ENCODE assay signal across 9 cellular contexts in genomic region chr11:81658722-81659121, GRCh38.
A peak's percentile ranks its signal among the peaks of the same experiment; 100 is the strongest.
DNase-seq lines count a peak whose midpoint lies in the region; TF ChIP-seq lines count a peak whose summit lies in the region.
"Had no signal": no experiment of that assay in that cellular context is flagged by ENCODE, and none has a peak within 500 bp of the region (broad histone marks: within the 10 kb centered on the region; RNA-seq: fewer than 3 reads in every experiment).

No MANE protein-coding gene starts in this region.

- no peak overlapping the region for H3K23ac ChIP-seq in H9 (ENCODE audit: insufficient read length, low read depth, low read length)

- no peaks in the 10 kb centered on the region for H3K27me3 ChIP-seq in H9 (ENCODE audit: insufficient read depth, low read length)

- no peak overlapping the region for H3K9ac ChIP-seq in H9 (ENCODE audit: extremely low read depth, insufficient read length, low read length)

- H3K27ac Mint-ChIP-seq in H9 = no peak overlapping the region
- no peak overlapping the region for H3K27ac Mint-ChIP-seq in glutamatergic neuron (ENCODE audit: unreplicated experiment)
- H3K27ac Mint-ChIP-seq: naive B cell had no signal

- H4K8ac ChIP-seq in H9 (replicated peaks; ENCODE audit: insufficient read length, low read depth, low read length) = no peak overlapping the region

- H3K36me3 Mint-ChIP-seq in H9 (ENCODE audit: insufficient read depth in 1 of 3, low read depth in 3 of 3) (peaks cover 0 to 10% (median 0%) of the 10 kb centered on the region in 3 experiments; a peak in 1 of 7 replicates), glutamatergic neuron (ENCODE audit: unreplicated experiment) (peaks cover 21% of the 10 kb centered on the region)
- H3K36me3 Mint-ChIP-seq: naive B cell had no signal

- H4K91ac ChIP-seq in H9 (ENCODE audit: insufficient read length, low read depth, low read length) = no peak overlapping the region

- no peak overlapping the region for H3K18ac ChIP-seq in H9 (ENCODE audit: insufficient read length, low read depth, low read length)

- H3K4me2 ChIP-seq in H9 (ENCODE audit: insufficient read depth, insufficient read length, low read length) = no peak overlapping the region

- no peaks in the 10 kb centered on the region for H3K4me1 ChIP-seq in H9 (ENCODE audit: insufficient read depth, low read length)

- TF ChIP-seq CTCF in H9 (conservative IDR thresholded peaks at IDR 0.05) (peak; percentile 66), glutamatergic neuron (IDR thresholded peaks at IDR 0.05; ENCODE audit: partially characterized antibody, unreplicated experiment) (peak; percentile 50)

- H3K79me1 ChIP-seq in H9 (ENCODE audit: insufficient read depth, low read depth, low read length, poor library complexity, severe bottlenecking) = no peaks in the 10 kb centered on the region

- H3K79me2 ChIP-seq in H9 (ENCODE audit: insufficient read depth, low read length) = no peaks in the 10 kb centered on the region

- no peak overlapping the region for H3K14ac ChIP-seq in H9 (ENCODE audit: insufficient read depth, low read length)

- H3K9me3 ChIP-seq in H9 (ENCODE audit: control insufficient read depth, low read depth, low read length) = no peaks in the 10 kb centered on the region

- H2BK12ac ChIP-seq in H9 (ENCODE audit: insufficient read length, low read depth, low read length) = no peak overlapping the region

- no peak overlapping the region for H2AFZ ChIP-seq in H9 (ENCODE audit: low read length)

- H3K4me3 Mint-ChIP-seq in H9 = no peak overlapping the region
- H3K4me3 Mint-ChIP-seq in glutamatergic neuron (ENCODE audit: unreplicated experiment) = no peak overlapping the region
- H3K4me3 Mint-ChIP-seq: naive B cell had no signal

- no peak overlapping the region for H2BK5ac ChIP-seq in H9 (ENCODE audit: insufficient read length, low read length)

- H3K27ac ChIP-seq in H9 (ENCODE audit: insufficient read length, low read depth, low read length) = no peak overlapping the region

- H2BK15ac ChIP-seq in H9 (ENCODE audit: low read depth, low read length) = no peak overlapping the region

- no peaks in the 10 kb centered on the region for H4K20me1 ChIP-seq in H9 (ENCODE audit: control insufficient read depth, insufficient read depth, insufficient read length)

- peaks cover 13% of the 10 kb centered on the region in 2 experiments for H3K9me3 Mint-ChIP-seq in H9
- peaks cover 6% of the 10 kb centered on the region for H3K9me3 Mint-ChIP-seq in glutamatergic neuron (ENCODE audit: unreplicated experiment)

- H3K4me1 Mint-ChIP-seq in H9 (no peaks in the 10 kb centered on the region), glutamatergic neuron (ENCODE audit: low read depth, unreplicated experiment) (no peaks in the 10 kb centered on the region)
- H3K4me1 Mint-ChIP-seq: naive B cell had no signal

- WGBS in H9 (ENCODE audit: extremely low coverage, insufficient read length, low lambda C conversion rate) = no CpG with 5 or more reads among the region's 1 CpG

- H4K5ac ChIP-seq in H9 (ENCODE audit: insufficient read length, low read depth, low read length) = no peak overlapping the region

- no peak overlapping the region for H3T11ph ChIP-seq in H9 (ENCODE audit: low read length)

- DNase-seq in NOMO-1 treated with DMSO at 0.1 percent for 48 hours (lab: John Stamatoyannopoulos, UW; ENCODE audit: unreplicated experiment) (peak; percentile 20), NOMO-1 (lab: John Stamatoyannopoulos, UW; ENCODE audit: unreplicated experiment in 2 of 2) (no peak), H9 (peak; percentile 42), NCI-H526 treated with DMSO at 0.1 percent for 48 hours (lab: John Stamatoyannopoulos, UW) (peak; percentile 35), glutamatergic neuron (no peak), mucosa of gallbladder (ENCODE audit: low spot score) (no peak), anterior cingulate cortex (lab: John Stamatoyannopoulos, UW) (no peak), AG08395 (ENCODE audit: low spot score) (no peak)
- DNase-seq: naive B cell had no signal

- H3K56ac ChIP-seq in H9 (ENCODE audit: insufficient read length, low read depth, low read length) = no peak overlapping the region

- H3K23me2 ChIP-seq in H9 (ENCODE audit: insufficient read length, low read depth, low read length, poor library complexity, severe bottlenecking) = no peaks in the 10 kb centered on the region

- no peak overlapping the region for H2BK20ac ChIP-seq in H9 (ENCODE audit: low read depth, low read length, poor library complexity, severe bottlenecking)

- no peak overlapping the region for H3K4ac ChIP-seq in H9 (ENCODE audit: low read depth, low read length)

- peaks cover 10% of the 10 kb centered on the region for H3K27me3 Mint-ChIP-seq in H9 (ENCODE audit: low read depth)
- H3K27me3 Mint-ChIP-seq in glutamatergic neuron (ENCODE audit: unreplicated experiment) = peaks cover 3% of the 10 kb centered on the region

- H2AK5ac ChIP-seq in H9 (ENCODE audit: insufficient read length, low read length) = no peak overlapping the region

- no peak overlapping the region for H2BK120ac ChIP-seq in H9 (ENCODE audit: low read depth, low read length, poor library complexity, severe bottlenecking)

Comparison
In these comparisons a context has a peak if more than half of its experiments do, and no peak if none do; other contexts are left out.
1. DNase-seq: peak in NOMO-1 treated with DMSO at 0.1 percent for 48 hours (single experiment), H9 (single experiment) and NCI-H526 treated with DMSO at 0.1 percent for 48 hours (single experiment); none in NOMO-1 (0 of 2), glutamatergic neuron (single experiment), mucosa of gallbladder (single experiment), anterior cingulate cortex (0 of 58) and AG08395 (single experiment).